In genomic region chr3:9717050-9717555, GRCh38 we compare ENCODE assay signal across 10 cellular contexts. TPM values are rescaled to one million over a fixed set of nuclear protein-coding genes. Genes with fewer than 3 reads are reported as not detected.
"Had no signal": no experiment of that assay in that cellular context is flagged by ENCODE, and none has a peak within 500 bp of the region (broad histone marks: within the 10 kb centered on the region; RNA-seq: fewer than 3 reads in every experiment).

No MANE protein-coding gene starts in this region.

- H3K4me2 ChIP-seq: KMS-11 had no signal

- H3K9ac ChIP-seq: GM23248, KMS-11 had no signal

- FAIRE-seq: H54, HTR-8/SVneo had no signal

- H3K27ac ChIP-seq: GM23248, KMS-11 had no signal

- DNase-seq: GM23248, GOT3, H9, HCEC 1CT, IMR-90, Karpas-422, KBM-7 had no signal

- H2AFZ ChIP-seq: GM23248 had no signal

- H3K4me3 ChIP-seq: GM23248 had no signal

RNA-seq across cellular contexts. Expression of gene CPNE9, which starts 13.5 kb away (rescaled TPM):
- total RNA-seq: GM23248, IMR-90 had no signal
- polyA plus RNA-seq: GM23248, IMR-90 had no signal
